In genomic region chr20:32448306-32449056, GRCh38 we compare ENCODE assay signal across 12 cellular contexts.
DNase-seq lines count a peak whose midpoint lies in the region; ATAC-seq and TF ChIP-seq lines count a peak whose summit lies in the region.
"Had no signal": no experiment of that assay in that cellular context is flagged by ENCODE, and none has a peak within 500 bp of the region (broad histone marks: within the 10 kb centered on the region; RNA-seq: fewer than 3 reads in every experiment).

No MANE protein-coding gene starts in this region.

- no peaks in the 10 kb centered on the region for H3K36me3 Mint-ChIP-seq in activated naive CD8-positive, alpha-beta T cell
- peaks cover 14% of the 10 kb centered on the region for H3K36me3 Mint-ChIP-seq in activated naive CD8-positive, alpha-beta T cell treated with anti-CD3 and anti-CD28 coated beads, Interleukin-2, amount 50 U/mL, for 24 hours (ENCODE audit: low read depth)
- no peaks in the 10 kb centered on the region for H3K36me3 Mint-ChIP-seq in natural killer cell

- TF ChIP-seq CTCF in natural killer cell (IDR thresholded peaks at IDR 0.05) = no peak

- H3K4me3 Mint-ChIP-seq in activated naive CD8-positive, alpha-beta T cell = no peak overlapping the region
- H3K4me3 Mint-ChIP-seq in activated naive CD8-positive, alpha-beta T cell treated with anti-CD3 and anti-CD28 coated beads, Interleukin-2, amount 50 U/mL, for 24 hours = no peak overlapping the region
- no peak overlapping the region for H3K4me3 Mint-ChIP-seq in natural killer cell

- peaks cover 34% of the 10 kb centered on the region for H3K4me1 Mint-ChIP-seq in activated naive CD8-positive, alpha-beta T cell (ENCODE audit: low read depth)
- H3K4me1 Mint-ChIP-seq in activated naive CD8-positive, alpha-beta T cell treated with anti-CD3 and anti-CD28 coated beads, Interleukin-2, amount 50 U/mL, for 24 hours = peaks cover 23% of the 10 kb centered on the region
- peaks cover 27 to 46% of the 10 kb centered on the region in 2 donors for H3K4me1 Mint-ChIP-seq in natural killer cell

- H3K4me3 ChIP-seq in MG63 = no peak overlapping the region
- H3K4me3 ChIP-seq: colonic mucosa, SJSA1 had no signal

- peak overlapping the region; percentile 61 for H3K27ac Mint-ChIP-seq in activated naive CD8-positive, alpha-beta T cell
- H3K27ac Mint-ChIP-seq in activated naive CD8-positive, alpha-beta T cell treated with anti-CD3 and anti-CD28 coated beads, Interleukin-2, amount 50 U/mL, for 24 hours = no peak overlapping the region
- peak overlapping the region; percentile 56 to 81 for H3K27ac Mint-ChIP-seq in natural killer cell

- no peaks in the 10 kb centered on the region for H3K27me3 Mint-ChIP-seq in activated naive CD8-positive, alpha-beta T cell
- H3K27me3 Mint-ChIP-seq in activated naive CD8-positive, alpha-beta T cell treated with anti-CD3 and anti-CD28 coated beads, Interleukin-2, amount 50 U/mL, for 24 hours = no peaks in the 10 kb centered on the region
- H3K27me3 Mint-ChIP-seq in natural killer cell (ENCODE audit: low read depth in 2 of 2) = no peaks in the 10 kb centered on the region

- intact Hi-C loops in natural killer cell (cut with micrococcal nuclease) = no loop called here

- H3K27me3 ChIP-seq in MG63 = no peaks in the 10 kb centered on the region
- H3K27me3 ChIP-seq: colonic mucosa, SJSA1 had no signal

- no peak for ATAC-seq in activated naive CD8-positive, alpha-beta T cell treated with anti-CD3 and anti-CD28 coated beads, Interleukin-2, amount 50 U/mL, for 24 hours
- ATAC-seq in natural killer cell (no peak), GM18907 (IDR thresholded peaks at IDR 0.05; ENCODE audit: unreplicated experiment) (no peak)

- H3K36me3 ChIP-seq in MG63 = peaks cover 19% of the 10 kb centered on the region

- no peaks in the 10 kb centered on the region for H3K9me3 Mint-ChIP-seq in activated naive CD8-positive, alpha-beta T cell (ENCODE audit: low read depth)
- no peaks in the 10 kb centered on the region for H3K9me3 Mint-ChIP-seq in activated naive CD8-positive, alpha-beta T cell treated with anti-CD3 and anti-CD28 coated beads, Interleukin-2, amount 50 U/mL, for 24 hours
- no peaks in the 10 kb centered on the region for H3K9me3 Mint-ChIP-seq in natural killer cell

- DNase-seq in activated naive CD8-positive, alpha-beta T cell treated with anti-CD3 and anti-CD28 coated beads, Interleukin-2, amount 50 U/mL, for 24 hours = no peak
- no peak for DNase-seq in natural killer cell
- no peak for DNase-seq in NCI-H2081 treated with DMSO at 0.1 percent for 48 hours (lab: John Stamatoyannopoulos, UW)
- DNase-seq in MG63 = no peak
- DNase-seq: colonic mucosa; NCI-H1105 treated with DMSO at 0.1 percent for 48 hours; stimulated activated CD4-positive, alpha-beta T cell treated with anti-CD3 and anti-CD28 coated beads, Interleukin-12 subunit alpha, Interleukin-12 subunit beta, amount 100 ng/mL, for 4 hours had no signal

- no peaks in the 10 kb centered on the region for H3K9me3 ChIP-seq in MG63
- H3K9me3 ChIP-seq: colonic mucosa, SJSA1 had no signal

- H3K27ac ChIP-seq in cingulate gyrus (ENCODE audit: low read depth, low read length) (peak overlapping the region; percentile 69), temporal lobe (ENCODE audit: low read depth, low read length) (peak overlapping the region; percentile 13)
- H3K27ac ChIP-seq: colonic mucosa, SJSA1 had no signal
